In genomic region chr16:71808593-71809449, GRCh38 we compare ENCODE assay signal across 1 cellular context.
TF ChIP-seq lines count a peak whose summit lies in the region.

TSS of gene AP1G1 (minus strand) at chr16:71808834. CDS start at chr16:71789479, 19,355 bp downstream.

TF ChIP-seq in WTC11, 78 proteins besides CTCF, POLR2A, EP300 and RAD21 (continued from another document and continues in another):
- TF ChIP-seq ATF2 (CRISPR knock-in tag; IDR thresholded peaks at IDR 0.05; ENCODE audit: borderline replicate concordance, low read depth) (no peak), ETV6 (CRISPR knock-in tag; IDR thresholded peaks at IDR 0.05) (peak; percentile 36), AFF4 (CRISPR knock-in tag; IDR thresholded peaks at IDR 0.05; ENCODE audit: borderline replicate concordance) (no peak), MYBL2 (CRISPR knock-in tag; IDR thresholded peaks at IDR 0.05) (0 out of 2 replicates have a peak, but pooled peaks have one; percentile 72), CBFB (CRISPR knock-in tag; IDR thresholded peaks at IDR 0.05; ENCODE audit: low read depth) (no peak), JUN (CRISPR knock-in tag; IDR thresholded peaks at IDR 0.05) (no peak), MLX (CRISPR knock-in tag; IDR thresholded peaks at IDR 0.05) (no peak), ZNF512 (CRISPR knock-in tag; IDR thresholded peaks at IDR 0.05; ENCODE audit: borderline replicate concordance) (no peak), FOXP1 (CRISPR knock-in tag; IDR thresholded peaks at IDR 0.05; ENCODE audit: borderline replicate concordance) (peak; percentile 66; the same call in 1 of the 2 replicates), ESRRA (CRISPR knock-in tag; IDR thresholded peaks at IDR 0.05; ENCODE audit: borderline replicate concordance) (no peak), PRDM15 (CRISPR knock-in tag; IDR thresholded peaks at IDR 0.05) (no peak), ZNF671 (CRISPR knock-in tag; IDR thresholded peaks at IDR 0.05) (no peak), NFE2L1 (CRISPR knock-in tag; IDR thresholded peaks at IDR 0.05) (peak; percentile 87), CREB1 (CRISPR knock-in tag; IDR thresholded peaks at IDR 0.05) (peak; percentile 45), ZNF281 (CRISPR knock-in tag; IDR thresholded peaks at IDR 0.05) (no peak), NFATC4 (CRISPR knock-in tag; IDR thresholded peaks at IDR 0.05) (no peak), IRF1 (CRISPR knock-in tag; IDR thresholded peaks at IDR 0.05) (no peak), USF2 (CRISPR knock-in tag; IDR thresholded peaks at IDR 0.05) (no peak), ARID4B (CRISPR knock-in tag; IDR thresholded peaks at IDR 0.05; ENCODE audit: borderline replicate concordance) (no peak; the same call in 1 of the 2 replicates), OVOL2 (CRISPR knock-in tag; IDR thresholded peaks at IDR 0.05; ENCODE audit: borderline replicate concordance) (no peak), SOX15 (CRISPR knock-in tag; IDR thresholded peaks at IDR 0.05) (no peak), SMAD4 (CRISPR knock-in tag; IDR thresholded peaks at IDR 0.05) (no peak), KAT7 (CRISPR knock-in tag; IDR thresholded peaks at IDR 0.05; ENCODE audit: borderline replicate concordance) (no peak), ATF1 (CRISPR knock-in tag; IDR thresholded peaks at IDR 0.05) (no peak; the same call in 1 of the 2 replicates), JAZF1 (CRISPR knock-in tag; IDR thresholded peaks at IDR 0.05) (no peak), NR3C1 (CRISPR knock-in tag; conservative IDR thresholded peaks at IDR 0.05; ENCODE audit: low read depth) (no peak), GRHL2 (CRISPR knock-in tag; IDR thresholded peaks at IDR 0.05; ENCODE audit: insufficient replicate concordance, severe bottlenecking) (no peak), TCF7 (CRISPR knock-in tag; IDR thresholded peaks at IDR 0.05; ENCODE audit: low read depth) (0 out of 2 replicates have a peak, but pooled peaks have one; percentile 33), RELA (CRISPR knock-in tag; IDR thresholded peaks at IDR 0.05; ENCODE audit: borderline replicate concordance) (no peak), SP1 (CRISPR knock-in tag; conservative IDR thresholded peaks at IDR 0.05) (peak; percentile 84), ZNF263 (CRISPR knock-in tag; IDR thresholded peaks at IDR 0.05; ENCODE audit: low read depth) (no peak), E2F4 (CRISPR knock-in tag; IDR thresholded peaks at IDR 0.05; ENCODE audit: borderline replicate concordance, low read depth) (0 out of 2 replicates have a peak, but pooled peaks have one; percentile 57)
